12 cellular contexts compared by ENCODE assay signal in genomic region chr18:61870151-61870550, GRCh38. TPM values are rescaled to one million over a fixed set of nuclear protein-coding genes. Genes with fewer than 3 reads are reported as not detected.
DNase-seq lines count a peak whose midpoint lies in the region; ATAC-seq and TF ChIP-seq lines count a peak whose summit lies in the region.
"Had no signal": no experiment of that assay in that cellular context is flagged by ENCODE, and none has a peak within 500 bp of the region (broad histone marks: within the 10 kb centered on the region; RNA-seq: fewer than 3 reads in every experiment).

No MANE protein-coding gene starts in this region.

- intact Hi-C loops in A673 (cut with micrococcal nuclease; ENCODE audit: unreplicated experiment) (no loop called here), body of pancreas (cut with DNase I) (no loop called here), OCI-LY7 (cut with micrococcal nuclease; ENCODE audit: unreplicated experiment) (no loop called here)

- H3K9me3 ChIP-seq in A673 (ENCODE audit: low read depth, low read length, poor library complexity, severe bottlenecking) (no peaks in the 10 kb centered on the region), body of pancreas (no peaks in the 10 kb centered on the region), OCI-LY7 (ENCODE audit: low read length) (no peaks in the 10 kb centered on the region)

- H3K4me3 ChIP-seq in A673 (ENCODE audit: low read depth, low read length, poor library complexity, severe bottlenecking) (no peak overlapping the region), body of pancreas (no peak overlapping the region), OCI-LY7 (ENCODE audit: low read depth, low read length, poor library complexity, severe bottlenecking) (no peak overlapping the region)

- DNase-seq in A673 (ENCODE audit: low spot score) (peak; percentile 33), GM04503 (ENCODE audit: low read depth) (peak; percentile 43), body of pancreas (no peak), left lobe of liver (ENCODE audit: low spot score) (no peak), OCI-LY7 (ENCODE audit: low spot score) (no peak), NCI-H2081 treated with DMSO at 0.1 percent for 48 hours (lab: John Stamatoyannopoulos, UW) (no peak)
- no peak for DNase-seq in effector CD8-positive, alpha-beta T cell (lab: John Stamatoyannopoulos, UW)
- DNase-seq: activated naive CD4-positive, alpha-beta T cell; stimulated activated naive CD4-positive, alpha-beta T cell had no signal

- H3K27ac ChIP-seq in A673 (ENCODE audit: low read depth, low read length, poor library complexity, severe bottlenecking): no peak overlapping the region
- H3K27ac ChIP-seq in body of pancreas: peak overlapping the region in 1 of 4 donors; percentile 13
- H3K27ac ChIP-seq in OCI-LY7 (ENCODE audit: low read depth, low read length, poor library complexity, severe bottlenecking): no peak overlapping the region
- H3K27ac ChIP-seq: epithelial cell of prostate, RWPE1 had no signal

- H3K9me2 ChIP-seq in OCI-LY7 (ENCODE audit: insufficient read depth, low read length): no peaks in the 10 kb centered on the region

- no peak for TF ChIP-seq POLR2A in body of pancreas (IDR thresholded peaks at IDR 0.05)

- H3K79me2 ChIP-seq in OCI-LY7 (ENCODE audit: insufficient read depth, low read depth, low read length): no peaks in the 10 kb centered on the region

- POLR2A ChIA-PET in A673 (lab: Charles Lee; ENCODE audit: low non-redundant PET) (no interaction called here), OCI-LY7 (lab: Charles Lee) (no interaction called here)

- no peaks in the 10 kb centered on the region for H3K27me3 ChIP-seq in A673 (replicated peaks; ENCODE audit: insufficient read depth, low read depth, low read length, poor library complexity)
- no peaks in the 10 kb centered on the region for H3K27me3 ChIP-seq in body of pancreas

- H4K20me1 ChIP-seq in OCI-LY7 (ENCODE audit: insufficient read depth, low read length): no peaks in the 10 kb centered on the region

- no peaks in the 10 kb centered on the region for H3K4me1 ChIP-seq in A673 (ENCODE audit: insufficient read depth, low read length, poor library complexity, severe bottlenecking)
- no peaks in the 10 kb centered on the region for H3K4me1 ChIP-seq in body of pancreas
- H3K4me1 ChIP-seq in OCI-LY7 (ENCODE audit: insufficient read depth, low read length, poor library complexity, severe bottlenecking): no peaks in the 10 kb centered on the region

- no peak overlapping the region for H3K4me2 ChIP-seq in OCI-LY7 (ENCODE audit: low read length)

- WGBS in body of pancreas, 2 donors: 68 to 72% methylated on average over 8 of the region's 8 CpGs

- H3K36me3 ChIP-seq in A673 (ENCODE audit: insufficient read depth, low read length, poor library complexity, severe bottlenecking): no peaks in the 10 kb centered on the region
- H3K36me3 ChIP-seq in body of pancreas (replicated peaks in 1 of 2; ENCODE audit: insufficient read depth in 1 of 2, low read depth in 2 of 2): no peaks in the 10 kb centered on the region
- H3K36me3 ChIP-seq in OCI-LY7 (ENCODE audit: insufficient read depth, low read length): no peaks in the 10 kb centered on the region

- CTCF ChIA-PET in A673 (lab: Charles Lee) (no interaction called here), OCI-LY7 (lab: Charles Lee; ENCODE audit: unreplicated experiment) (no interaction called here)

- ATAC-seq in body of pancreas (peak; percentile 27), left lobe of liver (peak; percentile 16), HG02884 (IDR thresholded peaks at IDR 0.05; ENCODE audit: unreplicated experiment) (no peak)

- TF ChIP-seq CTCF in A673 (conservative IDR thresholded peaks at IDR 0.05; ENCODE audit: low read depth, low read length) (no peak), body of pancreas (IDR thresholded peaks at IDR 0.05) (no peak), OCI-LY7 (conservative IDR thresholded peaks at IDR 0.05; ENCODE audit: low read length) (no peak)

- BruUV-seq in A673 (replicated peaks; lab: Mats Ljungman, UMichigan) (no TSS peak), OCI-LY7 (replicated peaks; lab: Mats Ljungman, UMichigan) (no TSS peak)

- no peak overlapping the region for H2AFZ ChIP-seq in OCI-LY7 (ENCODE audit: low read length)

RNA-seq across cellular contexts. Expression of gene RNF152, which starts 22.7 kb away (rescaled TPM):
- total RNA-seq in A673 (2021) (3.6 and 3.8 TPM in 2 replicates), body of pancreas (10 to 100 TPM in 1 of 2 donors, 1 to 10 TPM in 1; 7.8 to 11.5 TPM), left lobe of liver (102 TPM), OCI-LY7 (2022) (not detected in 2 replicates)
- total RNA-seq in OCI-LY7 (2014; rRNA removed; shearing (Covaris generic)): not detected in 2 replicates

Comparison
In these comparisons a context has a peak if more than half of its experiments do, and no peak if none do; other contexts are left out.
1. DNase-seq: peak in A673 (single experiment) and GM04503 (single experiment); none in body of pancreas (0 of 4), left lobe of liver (single experiment), effector CD8-positive, alpha-beta T cell (single experiment), OCI-LY7 (single experiment) and NCI-H2081 treated with DMSO at 0.1 percent for 48 hours (single experiment).